1 cellular context compared by ENCODE assay signal in the genomic region with DNA sequence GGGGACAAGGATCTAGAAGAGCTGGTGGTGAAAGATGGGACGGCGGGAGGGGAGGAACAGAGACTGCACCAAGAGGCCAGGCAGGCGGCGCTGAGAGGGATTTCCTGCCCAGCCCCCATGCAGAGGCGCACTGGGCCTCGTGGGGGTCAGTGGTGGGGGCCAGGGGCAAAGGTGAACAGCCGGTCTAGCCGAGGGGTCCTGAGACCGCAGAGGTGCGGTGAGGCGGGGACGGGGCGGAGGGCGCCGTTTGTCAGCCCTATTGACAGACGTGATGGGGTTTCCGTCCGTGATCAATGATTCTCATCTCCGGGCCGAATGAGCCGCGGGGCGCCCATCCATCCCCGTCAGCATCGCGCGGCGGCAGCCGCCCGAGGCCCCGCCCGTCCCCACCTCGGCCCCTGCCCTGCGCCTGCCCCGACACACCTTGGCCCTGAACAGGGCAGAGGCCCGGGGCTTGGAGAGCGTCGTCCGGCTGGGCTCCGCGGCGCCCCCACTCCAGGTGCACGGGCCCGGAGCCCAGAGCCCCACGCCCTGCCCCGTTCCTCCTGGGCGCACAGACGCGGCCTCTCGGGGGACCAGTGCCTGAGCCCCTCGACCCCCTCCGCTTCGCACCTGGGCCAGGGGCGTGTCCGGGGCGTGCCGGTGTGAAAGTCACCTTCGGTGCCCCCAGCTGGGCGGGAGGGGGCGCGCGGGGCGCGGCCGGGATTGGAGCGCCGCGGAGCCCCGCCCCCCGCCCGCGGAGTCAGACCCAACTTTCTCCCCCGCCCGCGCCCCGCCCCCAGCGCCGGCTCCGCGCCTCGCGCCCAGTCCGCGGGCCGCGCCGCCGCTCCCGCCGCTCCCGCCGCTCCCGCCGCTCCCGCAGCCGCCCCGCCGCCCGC.
A peak's percentile ranks its signal among the peaks of the same experiment; 100 is the strongest.
TF ChIP-seq lines count a peak whose summit lies in the region.

NXPH4 (plus strand) TSS at position 781 of the 878 bp plus-strand sequence. CDS start 176 bp downstream, outside the sequence.

TF ChIP-seq in GM12878, 131 proteins besides CTCF, POLR2A, EP300 and RAD21 (continued from another document):
- TF ChIP-seq EZH2 (IDR thresholded peaks at IDR 0.05; ENCODE audit: borderline replicate concordance, control insufficient read depth, low read depth, low read length) (0 out of 2 replicates have a peak, but pooled peaks have one; percentile 66), NR2F1 (conservative IDR thresholded peaks at IDR 0.05) (0 out of 2 replicates have a peak, but pooled peaks have one; percentile 19)
TF ChIP-seq in GM12878: peak in this region for 4.
